ENCODE assay signal across 7 cellular contexts in genomic region chr4:170194794-170195193, GRCh38.
DNase-seq lines count a peak whose midpoint lies in the region; ATAC-seq, FAIRE-seq and TF ChIP-seq lines count a peak whose summit lies in the region.
"Not testable (repeated sequence)": the region's sequence is repeated elsewhere in the genome, so short reads cannot be mapped to it uniquely, and the experiment has no call there.

No MANE protein-coding gene starts in this region.

- H3K9ac ChIP-seq in K562 (ENCODE audit: insufficient read depth in 1 of 2, low read depth in 2 of 2, low read length in 2 of 2); endodermal cell (ENCODE audit: extremely low read depth, low read length, poor library complexity, severe bottlenecking): not testable (repeated sequence)

- intact Hi-C loops in K562 (cut with micrococcal nuclease) = not testable (repeated sequence)

- H3K79me2 ChIP-seq in K562 (ENCODE audit: control insufficient read depth, insufficient read depth, low read length) = not testable (repeated sequence)

- CTCF ChIA-PET in K562 (lab: Yijun Ruan, JAX; ENCODE audit: low intra/inter-chr PET ratio) = not testable (repeated sequence)

- not testable (repeated sequence) for H3K4me2 ChIP-seq in K562 (ENCODE audit: insufficient read depth, low read length)

- not testable (repeated sequence) for H3K27me3 ChIP-seq in K562 (ENCODE audit: control insufficient read depth in 2 of 2, insufficient read depth in 2 of 2, low read length in 2 of 2); endodermal cell (ENCODE audit: control insufficient read depth, insufficient read depth, low read length, poor library complexity, severe bottlenecking)

- not testable (repeated sequence) for H2AFZ ChIP-seq in K562 (ENCODE audit: low read depth, low read length)

- H3K4me3 Mint-ChIP-seq in endodermal cell = not testable (repeated sequence)

- peak; percentile 80 for DNase-seq in MV-4-11 (lab: John Stamatoyannopoulos, UW)
- peak; percentile 41 for DNase-seq in NOMO-1 treated with dmso at 0.1 percent for 144 hours (lab: John Stamatoyannopoulos, UW; ENCODE audit: unreplicated experiment)
- DNase-seq in SKM-1 (lab: John Stamatoyannopoulos, UW; ENCODE audit: unreplicated experiment) = peak; percentile 76
- DNase-seq in K562 (ENCODE audit: extremely low read depth in 1 of 4, low spot score in 3 of 4); endodermal cell: not testable (repeated sequence)
- DNase-seq in renal cortical epithelial cell (ENCODE audit: low read depth) = peak; percentile 42

- H3K9me1 ChIP-seq in K562 (ENCODE audit: control insufficient read depth, insufficient read depth, low read length) = not testable (repeated sequence)

- WGBS in K562 (ENCODE audit: insufficient coverage, low coverage, missing lambda C conversion rate) = 0% methylated on average over 2 of the region's 2 CpGs
- WGBS in endodermal cell (ENCODE audit: insufficient coverage in 1 of 2, insufficient read length in 1 of 2), 2 experiments = 83% methylated on average over 2 of the region's 2 CpGs; no CpG with 5 or more reads in 1 of the 2 experiments

- not testable (repeated sequence) for H3K36me3 ChIP-seq in K562 (ENCODE audit: control insufficient read depth, insufficient read depth, low read length); endodermal cell (ENCODE audit: control insufficient read depth, insufficient read depth, low read length)

- not testable (repeated sequence) for H3K27me3 Mint-ChIP-seq in endodermal cell (ENCODE audit: insufficient read depth)

- not testable (repeated sequence) for H3K4me1 ChIP-seq in K562 (replicated peaks in 1 of 2; ENCODE audit: control insufficient read depth in 2 of 2, insufficient read depth in 2 of 2, low read length in 2 of 2); endodermal cell (ENCODE audit: control insufficient read depth, insufficient read depth, low read length)

- peak overlapping the region; percentile 21 for H3K27ac Mint-ChIP-seq in endodermal cell

- POLR2A ChIA-PET in K562 (lab: Yijun Ruan, JAX) = not testable (repeated sequence)

- not testable (repeated sequence) for ATAC-seq in K562

- H3K4me1 Mint-ChIP-seq in endodermal cell = peaks cover 20% of the 10 kb centered on the region

- H4K20me1 ChIP-seq in K562 (replicated peaks; ENCODE audit: control insufficient read depth, insufficient read depth, low read length) = not testable (repeated sequence)

- H3K27ac ChIP-seq in K562 (ENCODE audit: extremely low read depth, low read depth, low read length); endodermal cell (ENCODE audit: low read depth, low read length): not testable (repeated sequence)

- H3K9me3 ChIP-seq in K562 (replicated peaks; ENCODE audit: control insufficient read depth, insufficient read depth, low read depth, low read length) = not testable (repeated sequence)
- H3K9me3 ChIP-seq in endodermal cell (ENCODE audit: control insufficient read depth, low read length) = peaks cover 13% of the 10 kb centered on the region

- not testable (repeated sequence) for TF ChIP-seq CTCF in K562 (IDR thresholded peaks at IDR 0.05 in 2 of 3, conservative IDR thresholded peaks at IDR 0.05 in 1 of 3; ENCODE audit: insufficient read depth in 2 of 3, low read depth in 1 of 3, low read length in 3 of 3); endodermal cell (conservative IDR thresholded peaks at IDR 0.05)

- BruUV-seq in K562 (replicated peaks; lab: Mats Ljungman, UMichigan) = not testable (repeated sequence)

- FAIRE-seq in K562 (lab: Jason Lieb, UNC) = not testable (repeated sequence)

- not testable (repeated sequence) for H3K36me3 Mint-ChIP-seq in endodermal cell (ENCODE audit: low read depth)

- not testable (repeated sequence) for TF ChIP-seq POLR2A in K562 (conservative IDR thresholded peaks at IDR 0.05)

- H3K9me3 Mint-ChIP-seq in endodermal cell = not testable (repeated sequence)

- in situ Hi-C loops in K562 (cut with MboI) = not testable (repeated sequence)

- not testable (repeated sequence) for H3K4me3 ChIP-seq in K562
- peak overlapping the region; percentile 23 for H3K4me3 ChIP-seq in endodermal cell (ENCODE audit: low read length)

- TF ChIP-seq RAD21 in Ishikawa (IDR thresholded peaks at IDR 0.05; ENCODE audit: low read depth); K562 (CRISPR knock-in tag; conservative IDR thresholded peaks at IDR 0.05 in 1 of 2, IDR thresholded peaks at IDR 0.05 in 1 of 2): not testable (repeated sequence)

- not testable (repeated sequence) for TF ChIP-seq EP300 in Ishikawa (IDR thresholded peaks at IDR 0.05; ENCODE audit: borderline replicate concordance); K562 (IDR thresholded peaks at IDR 0.05; ENCODE audit: low read length)

TF ChIP-seq in Ishikawa, 13 proteins besides CTCF, POLR2A, EP300 and RAD21:
- peak; percentile 37; the same call in 1 of the 2 replicates for TF ChIP-seq CEBPB (IDR thresholded peaks at IDR 0.05)
TF ChIP-seq in Ishikawa: peak in this region for 1; not testable (repeated sequence) for 12.

TF ChIP-seq in K562, 482 proteins besides CTCF, POLR2A, EP300 and RAD21:
- TF ChIP-seq CEBPB (tag; IDR thresholded peaks at IDR 0.05) = peak; percentile 30; the same call in 1 of the 2 replicates
- not testable (repeated sequence) for TF ChIP-seq CEBPG (CRISPR knock-in tag; IDR thresholded peaks at IDR 0.05)
- TF ChIP-seq CEBPG (tag; conservative IDR thresholded peaks at IDR 0.05 in 1 of 2, IDR thresholded peaks at IDR 0.05 in 1 of 2) = peak in 1 of 2 experiments; percentile 55; a peak in 1 of 4 replicates
